Comparison of ENCODE assay signal across 35 cellular contexts in the genomic region with DNA sequence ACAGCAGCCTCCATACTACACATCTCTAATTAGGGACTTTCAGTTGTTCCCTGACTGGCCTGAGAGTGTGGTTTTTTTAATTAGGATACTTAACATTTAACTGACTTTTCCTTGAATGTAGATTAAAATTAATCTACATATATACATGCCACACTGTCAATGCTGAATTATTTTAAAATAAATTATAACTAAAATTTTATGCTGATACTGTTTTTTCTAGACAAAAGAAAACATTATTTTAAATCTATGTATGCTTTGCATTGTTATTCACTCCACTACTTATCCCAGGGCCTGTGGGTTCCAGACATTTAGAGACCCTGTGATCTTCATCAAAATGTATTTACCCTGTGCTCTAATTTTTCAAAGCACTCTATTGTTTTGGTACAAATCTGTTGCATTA.
A peak's percentile ranks its signal among the peaks of the same experiment; 100 is the strongest.
DNase-seq lines count a peak whose midpoint lies in the region; ATAC-seq, FAIRE-seq and TF ChIP-seq lines count a peak whose summit lies in the region.
"Had no signal": no experiment of that assay in that cellular context is flagged by ENCODE, and none has a peak within 500 bp of the region (broad histone marks: within the 10 kb centered on the region; RNA-seq: fewer than 3 reads in every experiment).

No MANE protein-coding gene starts in this region.

- BruUV-seq in Calu3 (replicated peaks; lab: Mats Ljungman, UMichigan) (no TSS peak), K562 (replicated peaks; lab: Mats Ljungman, UMichigan) (no TSS peak)

- POLR2A ChIA-PET in K562 (lab: Yijun Ruan, JAX) = no interaction called here

- no peaks in the 10 kb centered on the region for H3K9me1 ChIP-seq in K562 (ENCODE audit: control insufficient read depth, insufficient read depth, low read length)

- H3K36me3 ChIP-seq in K562 (ENCODE audit: control insufficient read depth, insufficient read depth, low read length) (no peaks in the 10 kb centered on the region), parathyroid adenoma (ENCODE audit: control insufficient read depth, insufficient read depth, low read length) (no peaks in the 10 kb centered on the region)
- H3K36me3 ChIP-seq: BE2C; BLaER1; BLaER1 treated with 17β-estradiol and CSF1 and Interleukin-3, amounts not matched to agents 10 nM and 100 nM had no signal

- H4K20me1 ChIP-seq in K562 (replicated peaks; ENCODE audit: control insufficient read depth, insufficient read depth, low read length) = no peaks in the 10 kb centered on the region
- H4K20me1 ChIP-seq: BLaER1; BLaER1 treated with 17β-estradiol and CSF1 and Interleukin-3, amounts not matched to agents 10 nM and 100 nM had no signal

- in situ Hi-C loops in K562 (cut with MboI) = no loop called here

- H3K27ac Mint-ChIP-seq in Calu3 (ENCODE audit: unreplicated experiment) = peak overlapping the region; percentile 100
- H3K27ac Mint-ChIP-seq in activated T-cell treated with anti-CD3 and anti-CD28 coated beads, Interleukin-2, amount 50 U/mL, for 72 hours = no peak overlapping the region
- H3K27ac Mint-ChIP-seq: B cell; CD14-positive monocyte; CD4-positive, alpha-beta memory T cell; CD4-positive, alpha-beta T cell; CD4-positive, CD25-positive, alpha-beta regulatory T cell; CD8-positive, alpha-beta memory T cell; CD8-positive, alpha-beta T cell had no signal

- no peak for TF ChIP-seq CTCF in Calu3 (IDR thresholded peaks at IDR 0.05; ENCODE audit: unreplicated experiment)
- no peak for TF ChIP-seq CTCF in K562 (IDR thresholded peaks at IDR 0.05 in 2 of 3, conservative IDR thresholded peaks at IDR 0.05 in 1 of 3; ENCODE audit: insufficient read depth in 2 of 3, low read depth in 1 of 3, low read length in 3 of 3)
- no peak for TF ChIP-seq CTCF in parathyroid adenoma (IDR thresholded peaks at IDR 0.05)

- H3K36me3 Mint-ChIP-seq in Calu3 (ENCODE audit: insufficient read depth, unreplicated experiment) = peaks cover 11% of the 10 kb centered on the region
- no peaks in the 10 kb centered on the region for H3K36me3 Mint-ChIP-seq in activated T-cell treated with anti-CD3 and anti-CD28 coated beads, Interleukin-2, amount 50 U/mL, for 72 hours (ENCODE audit: insufficient read depth in 2 of 2)
- H3K36me3 Mint-ChIP-seq: CD14-positive monocyte; CD4-positive, alpha-beta memory T cell; CD4-positive, CD25-positive, alpha-beta regulatory T cell; CD8-positive, alpha-beta memory T cell; CD8-positive, alpha-beta T cell had no signal

- no peak overlapping the region for H3K4me3 ChIP-seq in K562
- no peak overlapping the region for H3K4me3 ChIP-seq in parathyroid adenoma (ENCODE audit: low read depth, low read length)
- H3K4me3 ChIP-seq: A549; BLaER1; BLaER1 treated with 17β-estradiol and CSF1 and Interleukin-3, amounts not matched to agents 10 nM and 100 nM had no signal

- H3K27me3 ChIP-seq in K562 (ENCODE audit: control insufficient read depth in 2 of 2, insufficient read depth in 2 of 2, low read length in 2 of 2) = no peaks in the 10 kb centered on the region
- no peaks in the 10 kb centered on the region for H3K27me3 ChIP-seq in parathyroid adenoma (ENCODE audit: control insufficient read depth, insufficient read depth, low read length)
- H3K27me3 ChIP-seq: BE2C; BLaER1; BLaER1 treated with 17β-estradiol and CSF1 and Interleukin-3, amounts not matched to agents 10 nM and 100 nM had no signal

- no peak for TF ChIP-seq EP300 in K562 (IDR thresholded peaks at IDR 0.05; ENCODE audit: low read length)

- no peak overlapping the region for H3K4me3 Mint-ChIP-seq in Calu3 (ENCODE audit: low read depth, unreplicated experiment)
- no peak overlapping the region for H3K4me3 Mint-ChIP-seq in activated T-cell treated with anti-CD3 and anti-CD28 coated beads, Interleukin-2, amount 50 U/mL, for 72 hours
- H3K4me3 Mint-ChIP-seq: B cell; CD14-positive monocyte; CD4-positive, alpha-beta memory T cell; CD4-positive, alpha-beta T cell; CD4-positive, CD25-positive, alpha-beta regulatory T cell; CD8-positive, alpha-beta memory T cell; CD8-positive, alpha-beta T cell had no signal

- H3K4me2 ChIP-seq in K562 (ENCODE audit: insufficient read depth, low read length) (no peak overlapping the region), parathyroid adenoma (ENCODE audit: low read length) (no peak overlapping the region)
- H3K4me2 ChIP-seq: A549; BLaER1; BLaER1 treated with 17β-estradiol and CSF1 and Interleukin-3, amounts not matched to agents 10 nM and 100 nM had no signal

- no peaks in the 10 kb centered on the region for H3K9me3 Mint-ChIP-seq in Calu3 (ENCODE audit: low read depth, unreplicated experiment)
- peaks cover 4 to 8% of the 10 kb centered on the region in 2 donors for H3K9me3 Mint-ChIP-seq in activated T-cell treated with anti-CD3 and anti-CD28 coated beads, Interleukin-2, amount 50 U/mL, for 72 hours

- H3K9me3 ChIP-seq in K562 (replicated peaks; ENCODE audit: control insufficient read depth, insufficient read depth, low read depth, low read length) = no peaks in the 10 kb centered on the region
- no peaks in the 10 kb centered on the region for H3K9me3 ChIP-seq in parathyroid adenoma (ENCODE audit: control insufficient read depth, low read length)
- H3K9me3 ChIP-seq: A549; BE2C; BLaER1; BLaER1 treated with 17β-estradiol and CSF1 and Interleukin-3, amounts not matched to agents 10 nM and 100 nM; Caco-2 had no signal

- TF ChIP-seq POLR2A in K562 (conservative IDR thresholded peaks at IDR 0.05) = no peak

- no peak for FAIRE-seq in K562 (lab: Jason Lieb, UNC)
- FAIRE-seq: A204.1, A549 had no signal

- no peak overlapping the region for H2AFZ ChIP-seq in K562 (ENCODE audit: low read depth, low read length)
- H2AFZ ChIP-seq in parathyroid adenoma = peak overlapping the region; percentile 20

- H3K27ac ChIP-seq in K562 (ENCODE audit: extremely low read depth, low read depth, low read length) (no peak overlapping the region), parathyroid adenoma (no peak overlapping the region)
- H3K27ac ChIP-seq: 22Rv1; A549; BLaER1; BLaER1 treated with 17β-estradiol and CSF1 and Interleukin-3, amounts not matched to agents 10 nM and 100 nM; C4-2B had no signal

- CTCF ChIA-PET in Calu3 (lab: Charles Lee) = no interaction called here
- CTCF ChIA-PET in K562 (lab: Yijun Ruan, JAX; ENCODE audit: low intra/inter-chr PET ratio) = no interaction called here

- H3K4me1 ChIP-seq in K562 (replicated peaks in 1 of 2; ENCODE audit: control insufficient read depth in 2 of 2, insufficient read depth in 2 of 2, low read length in 2 of 2) (peaks cover 0 to 12% of the 10 kb centered on the region in 2 experiments; a peak in 3 of 5 replicates), parathyroid adenoma (peaks cover 18% of the 10 kb centered on the region)
- H3K4me1 ChIP-seq: A549; BLaER1; BLaER1 treated with 17β-estradiol and CSF1 and Interleukin-3, amounts not matched to agents 10 nM and 100 nM; Caco-2 had no signal

- TF ChIP-seq RAD21 in K562 (CRISPR knock-in tag; conservative IDR thresholded peaks at IDR 0.05 in 1 of 2, IDR thresholded peaks at IDR 0.05 in 1 of 2) = no peak

- no peak overlapping the region for H3K9ac ChIP-seq in K562 (ENCODE audit: insufficient read depth in 1 of 2, low read depth in 2 of 2, low read length in 2 of 2)
- H3K9ac ChIP-seq in parathyroid adenoma = no peak overlapping the region
- H3K9ac ChIP-seq: BLaER1; BLaER1 treated with 17β-estradiol and CSF1 and Interleukin-3, amounts not matched to agents 10 nM and 100 nM had no signal

- no peak for ATAC-seq in K562
- ATAC-seq in Right ventricle myocardium superior (ENCODE audit: poor library complexity) = no peak
- ATAC-seq in activated T-cell treated with anti-CD3 and anti-CD28 coated beads, Interleukin-2, amount 50 U/mL, for 72 hours (replicated peaks in 1 of 2) = no peak
- ATAC-seq: A549; CD8-positive, alpha-beta T cell had no signal

- intact Hi-C loops in Calu3 (cut with micrococcal nuclease; ENCODE audit: unreplicated experiment) = no loop called here
- intact Hi-C loops in K562 (cut with micrococcal nuclease) = no loop called here
- intact Hi-C loops in Right ventricle myocardium superior (cut with DNase I) = no loop called here

- no peak for DNase-seq in Calu3
- no peak for DNase-seq in K562 (ENCODE audit: extremely low read depth in 1 of 4, low spot score in 3 of 4)
- DNase-seq in foreskin melanocyte = peak; percentile 76
- DNase-seq in Right ventricle myocardium superior = no peak
- DNase-seq in activated T-cell treated with anti-CD3 and anti-CD28 coated beads, Interleukin-2, amount 50 U/mL, for 72 hours = no peak
- no peak for DNase-seq in MV-4-11 (lab: John Stamatoyannopoulos, UW)
- no peak for DNase-seq in NCI-H2171 treated with DMSO at 0.1 percent for 48 hours (lab: John Stamatoyannopoulos, UW)
- DNase-seq: 8988T; ACHN; AML-193; BE2C; C1 segment of cervical spinal cord; Caco-2; CD4-positive, alpha-beta memory T cell; CD4-positive, alpha-beta T cell; CD4-positive, CD25-positive, alpha-beta regulatory T cell; CD8-positive, alpha-beta memory T cell; CD8-positive, alpha-beta T cell; COR-L47; DMS 273 treated with DMSO at 0.1 percent for 48 hours; DMS153; DMS53; DMS79; DMS79 treated with DMSO at 0.1 percent for 48 hours; DND-41; EL had no signal

- no peaks in the 10 kb centered on the region for H3K27me3 Mint-ChIP-seq in Calu3 (ENCODE audit: unreplicated experiment)
- no peaks in the 10 kb centered on the region for H3K27me3 Mint-ChIP-seq in activated T-cell treated with anti-CD3 and anti-CD28 coated beads, Interleukin-2, amount 50 U/mL, for 72 hours (ENCODE audit: low read depth)
- H3K27me3 Mint-ChIP-seq: B cell; CD4-positive, alpha-beta memory T cell; CD4-positive, alpha-beta T cell; CD4-positive, CD25-positive, alpha-beta regulatory T cell; CD8-positive, alpha-beta memory T cell had no signal

- peaks cover 31% of the 10 kb centered on the region for H3K4me1 Mint-ChIP-seq in Calu3 (ENCODE audit: low read depth, unreplicated experiment)
- no peaks in the 10 kb centered on the region for H3K4me1 Mint-ChIP-seq in activated T-cell treated with anti-CD3 and anti-CD28 coated beads, Interleukin-2, amount 50 U/mL, for 72 hours (ENCODE audit: low read depth)
- H3K4me1 Mint-ChIP-seq: B cell; CD14-positive monocyte; CD4-positive, alpha-beta memory T cell; CD4-positive, CD25-positive, alpha-beta regulatory T cell; CD8-positive, alpha-beta memory T cell had no signal

- H3K79me2 ChIP-seq in K562 (ENCODE audit: control insufficient read depth, insufficient read depth, low read length) (no peaks in the 10 kb centered on the region), parathyroid adenoma (no peaks in the 10 kb centered on the region)
